8 cellular contexts compared by ENCODE assay signal in the genomic region with DNA sequence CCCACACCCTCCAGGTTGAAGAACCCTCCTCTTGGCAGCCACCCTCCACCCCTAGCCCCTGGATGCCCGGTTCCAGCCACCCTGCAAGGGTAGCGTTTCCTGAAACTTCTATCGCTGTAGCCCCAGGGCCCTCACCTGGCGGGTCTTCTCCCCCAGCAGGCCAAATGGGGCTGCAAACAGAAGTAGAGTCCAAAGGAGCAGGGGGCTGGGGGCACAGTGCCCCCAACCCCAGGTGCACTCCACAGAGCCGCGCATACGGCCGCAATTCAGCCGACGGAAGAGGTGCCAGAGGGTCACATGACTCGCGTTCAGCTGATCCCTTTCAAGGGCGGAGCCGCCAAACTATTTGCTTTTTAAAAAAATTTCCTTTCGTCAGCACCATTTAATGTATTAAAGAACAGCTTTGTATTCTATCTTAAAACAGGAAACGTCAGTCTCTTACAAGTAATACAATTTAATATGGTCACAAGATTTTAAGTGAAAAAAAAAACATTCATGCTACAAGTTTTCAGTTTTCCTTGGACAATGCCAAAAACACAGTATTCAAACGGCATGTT. TPM values are rescaled to one million over a fixed set of nuclear protein-coding genes. Genes with fewer than 3 reads are reported as not detected.
A peak's percentile ranks its signal among the peaks of the same experiment; 100 is the strongest.
DNase-seq lines count a peak whose midpoint lies in the region; ATAC-seq, FAIRE-seq and TF ChIP-seq lines count a peak whose summit lies in the region.

A gene with protein sequence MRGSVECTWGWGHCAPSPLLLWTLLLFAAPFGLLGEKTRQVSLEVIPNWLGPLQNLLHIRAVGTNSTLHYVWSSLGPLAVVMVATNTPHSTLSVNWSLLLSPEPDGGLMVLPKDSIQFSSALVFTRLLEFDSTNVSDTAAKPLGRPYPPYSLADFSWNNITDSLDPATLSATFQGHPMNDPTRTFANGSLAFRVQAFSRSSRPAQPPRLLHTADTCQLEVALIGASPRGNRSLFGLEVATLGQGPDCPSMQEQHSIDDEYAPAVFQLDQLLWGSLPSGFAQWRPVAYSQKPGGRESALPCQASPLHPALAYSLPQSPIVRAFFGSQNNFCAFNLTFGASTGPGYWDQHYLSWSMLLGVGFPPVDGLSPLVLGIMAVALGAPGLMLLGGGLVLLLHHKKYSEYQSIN (minus strand): TSS at position 289 of the 557 bp plus-strand sequence. CDS start 34 bp downstream, at position 255.

- DNase-seq in NCI-H2081 treated with DMSO at 0.1 percent for 48 hours (lab: John Stamatoyannopoulos, UW): peak; percentile 24
- peak; percentile 76 for DNase-seq in choroid plexus epithelial cell (ENCODE audit: low read depth)
- DNase-seq in islet precursor cell: peak; percentile 67
- DNase-seq in small intestine: peak; percentile 77

- H3K27ac ChIP-seq in 22Rv1 (peak within 1 kb of the TSS; percentile 45), small intestine (ENCODE audit: low read depth in 1 of 2, low read length in 1 of 2) (no peak within 1 kb of the TSS)

- TF ChIP-seq POLR2A in GM18951 (IDR thresholded peaks at IDR 0.05; ENCODE audit: extremely low read depth, insufficient read depth, insufficient read length): peak; percentile 66

- H3K4me3 ChIP-seq in choroid plexus epithelial cell (ENCODE audit: low read depth, low read length) (peak within 1 kb of the TSS; percentile 92), small intestine (ENCODE audit: low read depth in 1 of 2, low read length in 2 of 2) (peak within 1 kb of the TSS; percentile 72 to 79)

- peak; percentile 86 to 88 for ATAC-seq in activated CD4-positive, CD25-positive, alpha-beta regulatory T cell treated with anti-CD3 and anti-CD28 coated beads, Interleukin-2, amount 50 U/mL, for 24 hours
- ATAC-seq in GM21528 (IDR thresholded peaks at IDR 0.05; ENCODE audit: low FRiP score, unreplicated experiment): no peak

- WGBS in small intestine, 3 donors: 0 to 1% (median 0%) methylated on average over 17 of the region's 17 CpGs

- no peaks in the 10 kb centered on the region for H3K4me1 ChIP-seq in small intestine (ENCODE audit: control insufficient read depth in 2 of 2, insufficient read depth in 1 of 2, low read depth in 1 of 2, low read length in 1 of 2)

- in situ Hi-C loops in GM18951 (cut with MboI; ENCODE audit: low sequenced_read_pairs, unreplicated experiment): no loop called here

- no peaks in the 10 kb centered on the region for H3K27me3 ChIP-seq in small intestine (ENCODE audit: control insufficient read depth in 2 of 2, insufficient read depth in 2 of 2, low read length in 2 of 2)

- no peak for TF ChIP-seq CTCF in 22Rv1 (IDR thresholded peaks at IDR 0.05)
- no peak for TF ChIP-seq CTCF in choroid plexus epithelial cell (conservative IDR thresholded peaks at IDR 0.05; ENCODE audit: low read depth, low read length)

- FAIRE-seq in small intestine (lab: Jason Lieb, UNC): no peak

- H3K9me3 ChIP-seq in small intestine (ENCODE audit: control insufficient read depth, low read depth): no peaks in the 10 kb centered on the region

- H3K36me3 ChIP-seq in small intestine (ENCODE audit: control insufficient read depth in 2 of 2, insufficient read depth in 2 of 2, low read length in 2 of 2): no peaks in the 10 kb centered on the region

RNA-seq across cellular contexts. Expression of the gene that starts here (rescaled TPM):
- 10 to 100 TPM; 30.7 to 70.0 (median 57.8) TPM for polyA plus RNA-seq in small intestine

Comparison
In these comparisons a context has a peak if more than half of its experiments do, and no peak if none do; other contexts are left out.
1. DNase-seq: peak in every context shown above with its lines; median percentile 77 in small intestine; 76 in choroid plexus epithelial cell; 67 in islet precursor cell; 24 in NCI-H2081 treated with DMSO at 0.1 percent for 48 hours.